Comparison of ENCODE assay signal across 8 cellular contexts in the genomic region with DNA sequence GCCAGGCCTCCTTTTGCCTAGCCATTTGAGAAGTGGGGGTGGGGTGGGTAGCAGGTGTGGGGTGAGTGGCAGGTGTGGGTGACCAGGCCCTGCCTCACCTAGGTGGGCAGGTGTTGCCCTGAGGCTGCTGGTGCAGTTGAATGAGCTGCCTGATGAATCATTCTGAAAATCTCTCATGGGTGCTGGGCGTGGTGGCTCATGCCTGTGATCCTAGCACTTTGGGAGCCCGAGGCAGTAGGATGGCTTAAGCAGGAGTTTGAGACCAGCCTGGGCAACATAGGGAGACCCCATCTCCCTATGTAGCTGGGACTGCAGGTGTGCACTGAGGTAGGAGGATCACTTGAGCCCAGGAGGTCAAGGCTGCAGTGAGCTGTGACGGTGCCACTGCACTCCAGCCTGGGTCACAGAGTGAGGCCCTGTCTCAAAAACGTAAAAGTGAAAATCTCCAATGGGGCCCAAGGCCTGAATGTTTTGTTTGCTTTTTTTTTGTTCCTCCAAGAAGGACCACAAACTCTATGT.
DNase-seq lines count a peak whose midpoint lies in the region; ATAC-seq and TF ChIP-seq lines count a peak whose summit lies in the region.

No MANE protein-coding gene starts in this region.

- TF ChIP-seq CTCF in SU-DHL-6 (IDR thresholded peaks at IDR 0.05; ENCODE audit: insufficient read depth, low read length, poor library complexity, severe bottlenecking), result no peak

- no peaks in the 10 kb centered on the region for H3K79me2 ChIP-seq in SU-DHL-6 (ENCODE audit: insufficient read depth, low read length)

- no peak overlapping the region for H3K9ac ChIP-seq in SU-DHL-6 (ENCODE audit: low read length)

- peak; percentile 57 for ATAC-seq in HG02852 (IDR thresholded peaks at IDR 0.05; ENCODE audit: unreplicated experiment)

- H3K36me3 ChIP-seq in SU-DHL-6 (ENCODE audit: low read length), result no peaks in the 10 kb centered on the region

- no peaks in the 10 kb centered on the region; the same call in 1 of the 2 replicates for H4K20me1 ChIP-seq in SU-DHL-6 (ENCODE audit: low read depth, low read length)

- H3K27me3 ChIP-seq in SU-DHL-6 (ENCODE audit: low read length), result no peaks in the 10 kb centered on the region

- DNase-seq in NCI-H748 (lab: John Stamatoyannopoulos, UW; ENCODE audit: unreplicated experiment) (peak; percentile 37), NCI-H748 treated with DMSO at 0.1 percent for 48 hours (lab: John Stamatoyannopoulos, UW) (no peak), glomerular visceral epithelial cell (ENCODE audit: extremely low spot score) (peak; percentile 47), activated gamma-delta T cell (lab: John Stamatoyannopoulos, UW) (no peak), globus pallidus (ENCODE audit: low spot score) (no peak), GM03348 (ENCODE audit: low spot score) (no peak)

- H3K27ac ChIP-seq in SU-DHL-6 (ENCODE audit: low read depth, low read length), result peak overlapping the region; percentile 36; the same call in 1 of the 2 replicates

- H2AFZ ChIP-seq in SU-DHL-6 (ENCODE audit: low read depth, low read length, severe bottlenecking), result no peak overlapping the region

- H3K4me2 ChIP-seq in SU-DHL-6 (ENCODE audit: low read depth, low read length, poor library complexity, severe bottlenecking), result no peak overlapping the region

- H3K9me2 ChIP-seq in SU-DHL-6 (replicated peaks; ENCODE audit: insufficient read depth, low read length), result no peaks in the 10 kb centered on the region

- H3K9me3 ChIP-seq in SU-DHL-6 (ENCODE audit: insufficient read depth, low read length), result no peaks in the 10 kb centered on the region

- H3K4me3 ChIP-seq in SU-DHL-6 (ENCODE audit: insufficient read depth, low read length, poor library complexity, severe bottlenecking), result no peak overlapping the region

- no peaks in the 10 kb centered on the region for H3F3A ChIP-seq in SU-DHL-6 (ENCODE audit: insufficient read depth)

Comparison
In these comparisons a context has a peak if more than half of its experiments do, and no peak if none do; other contexts are left out.
1. DNase-seq: peak in NCI-H748 (single experiment) and glomerular visceral epithelial cell (single experiment); none in NCI-H748 treated with DMSO at 0.1 percent for 48 hours (single experiment), activated gamma-delta T cell (single experiment), globus pallidus (single experiment) and GM03348 (single experiment).